ENCODE assay signal across 31 cellular contexts in genomic region chr1:65650682-65651081, GRCh38.
"Had no signal": no experiment of that assay in that cellular context is flagged by ENCODE, and none has a peak within 500 bp of the region (broad histone marks: within the 10 kb centered on the region; RNA-seq: fewer than 3 reads in every experiment).

No MANE protein-coding gene starts in this region.

- DNase-seq: immature natural killer cell; kidney; left colon; left lung; lower lobe of right lung; mammary epithelial cell; mesenchymal stem cell; naive thymus-derived CD8-positive, alpha-beta T cell; nucleus accumbens; pancreas; posterior cingulate gyrus; retina; right cardiac atrium; stimulated activated CD4-positive, alpha-beta T cell treated with anti-CD3 and anti-CD28 coated beads, Interleukin-12 subunit alpha, Interleukin-12 subunit beta, amount 100 ng/mL, for 4 hours; stimulated activated CD4-positive, alpha-beta T cell treated with anti-CD3 and anti-CD28 coated beads, Interleukin-15, amount 100 ng/mL, for 24 hours; stimulated activated CD4-positive, alpha-beta T cell treated with anti-CD3 and anti-CD28 coated beads, Interleukin-2, amount 100 ng/mL, for 24 hours; stimulated activated CD4-positive, alpha-beta T cell treated with anti-CD3 and anti-CD28 coated beads, Interleukin-4, amount 100 ng/mL, for 1 hour; stimulated activated naive B cell treated with anti-CD40 and anti-IgM and Interleukin-4, amounts not matched to agents 10 μg/mL and 1 μg/mL and 100 μg/mL, for 72 hours; stimulated activated naive CD8-positive, alpha-beta T cell treated with anti-CD3 and anti-CD28 coated beads, Interleukin-15, Interleukin-2, amounts not matched to agents 100 U/mL and 50 U/mL, for 24 hours; stomach; tibial artery; trophoblast cell; upper lobe of right lung had no signal

- H3K27me3 ChIP-seq: left lung, stomach, tibial artery, upper lobe of right lung had no signal

- H3K4me1 ChIP-seq: left lung, lower lobe of right lung, pancreas, prostate gland, stomach, tibial artery, upper lobe of right lung had no signal

- ATAC-seq: left colon; left lung; lower lobe of right lung; naive thymus-derived CD8-positive, alpha-beta T cell; pancreas; right cardiac atrium; sciatic nerve; stimulated activated naive B cell treated with anti-CD40 and anti-IgM and Interleukin-4, amounts not matched to agents 10 μg/mL and 1 μg/mL and 100 μg/mL, for 72 hours; stimulated activated naive CD8-positive, alpha-beta T cell treated with anti-CD3 and anti-CD28 coated beads, Interleukin-15, Interleukin-2, amounts not matched to agents 100 U/mL and 50 U/mL, for 24 hours; upper lobe of right lung had no signal

- H3K9me3 ChIP-seq: lower lobe of right lung, pancreas, prostate gland, thoracic aorta had no signal

- H3K4me3 ChIP-seq: left lung, lower lobe of right lung, pancreas, prostate gland, skin epidermis, stomach, thoracic aorta, tibial artery, upper lobe of right lung had no signal

- H3K4me3 Mint-ChIP-seq: immature natural killer cell; naive thymus-derived CD8-positive, alpha-beta T cell; nephron; neural crest cell; stimulated activated naive B cell treated with anti-CD40 and anti-IgM and Interleukin-4, amounts not matched to agents 10 μg/mL and 1 μg/mL and 100 μg/mL, for 72 hours had no signal

- FAIRE-seq: islet of Langerhans, kidney, pancreas, urothelium cell line had no signal

- H3K27ac ChIP-seq: left lung, lower lobe of right lung, pancreas, prostate gland, skin epidermis, stomach, thoracic aorta, tibial artery, upper lobe of right lung had no signal

- H3K4me1 Mint-ChIP-seq: immature natural killer cell; naive thymus-derived CD8-positive, alpha-beta T cell; nephron; neural crest cell; stimulated activated naive B cell treated with anti-CD40 and anti-IgM and Interleukin-4, amounts not matched to agents 10 μg/mL and 1 μg/mL and 100 μg/mL, for 72 hours had no signal

- H3K36me3 ChIP-seq: left lung, lower lobe of right lung, pancreas, prostate gland, stomach, thoracic aorta, tibial artery, upper lobe of right lung had no signal

- H3K27ac Mint-ChIP-seq: immature natural killer cell; naive thymus-derived CD8-positive, alpha-beta T cell; nephron; stimulated activated naive B cell treated with anti-CD40 and anti-IgM and Interleukin-4, amounts not matched to agents 10 μg/mL and 1 μg/mL and 100 μg/mL, for 72 hours had no signal
